Comparison of ENCODE assay signal across 9 cellular contexts in genomic region chr7:322111-322671, GRCh38. TPM values are rescaled to one million over a fixed set of nuclear protein-coding genes. Genes with fewer than 3 reads are reported as not detected.
DNase-seq lines count a peak whose midpoint lies in the region; ATAC-seq, FAIRE-seq and TF ChIP-seq lines count a peak whose summit lies in the region.
"Had no signal": no experiment of that assay in that cellular context is flagged by ENCODE, and none has a peak within 500 bp of the region (broad histone marks: within the 10 kb centered on the region; RNA-seq: fewer than 3 reads in every experiment).

No MANE protein-coding gene starts in this region.

- ATAC-seq in A549 (peak; percentile 83 to 94), GM18520 (IDR thresholded peaks at IDR 0.05; ENCODE audit: unreplicated experiment) (no peak)

- H3K27ac Mint-ChIP-seq in chondrocyte (ENCODE audit: unreplicated experiment): no peak overlapping the region

- 37% methylated on average over 6 of the region's 45 CpGs for WGBS in A549 (ENCODE audit: missing lambda C conversion rate)

- peak; percentile 49 to 51 for DNase-seq in A549 (ENCODE audit: low read depth in 1 of 2, low spot score in 1 of 2)
- peak; percentile 37 for DNase-seq in MG63
- DNase-seq in activated CD4-positive, alpha-beta T cell treated with anti-CD3 and anti-CD28 coated beads for 48 hours: peak; percentile 88
- peak; percentile 92 for DNase-seq in chondrocyte (ENCODE audit: low spot score)
- DNase-seq in medulla oblongata (ENCODE audit: extremely low spot score): peak; percentile 56
- DNase-seq in stimulated activated CD8-positive, alpha-beta memory T cell treated with anti-CD3 and anti-CD28 coated beads, Interleukin-12 subunit alpha, Interleukin-12 subunit beta, amount 100 ng/mL, for 24 hours (ENCODE audit: extremely low read depth): peak; percentile 44

- FAIRE-seq in A549 (lab: Jason Lieb, UNC): no peak

- 0 out of 3 replicates have a peak overlapping the region, but pooled peaks have one; percentile 1 for H3K4me3 ChIP-seq in A549
- H3K4me3 ChIP-seq in MG63: no peak overlapping the region

- peak overlapping the region in 1 of 2 experiments; percentile 63; a peak in 2 of 6 replicates for H3K27ac ChIP-seq in A549

- H3K9me3 ChIP-seq in A549 (peaks cover under 1% of the 10 kb centered on the region; the same call in 1 of the 3 replicates), MG63 (no peaks in the 10 kb centered on the region)

- H3K4me1 Mint-ChIP-seq in chondrocyte (ENCODE audit: low read depth): peaks cover 8% of the 10 kb centered on the region

- POLR2A ChIA-PET in A549 (lab: Yijun Ruan, JAX): no interaction called here

- TF ChIP-seq EP300 in A549 (IDR thresholded peaks at IDR 0.05): no peak

- H3K36me3 Mint-ChIP-seq in chondrocyte (ENCODE audit: low read depth): no peaks in the 10 kb centered on the region

- peaks cover 25% of the 10 kb centered on the region for H3K27me3 Mint-ChIP-seq in chondrocyte (ENCODE audit: low read depth)

- peaks cover 14% of the 10 kb centered on the region for H3K27me3 ChIP-seq in MG63

- H3K4me3 Mint-ChIP-seq in chondrocyte (ENCODE audit: unreplicated experiment): no peak overlapping the region

- no peak for TF ChIP-seq POLR2A in A549 (IDR thresholded peaks at IDR 0.05; ENCODE audit: low read length)

- H3K9me3 Mint-ChIP-seq in chondrocyte (ENCODE audit: low read depth): no peaks in the 10 kb centered on the region

- CTCF ChIA-PET in A549 (lab: Yijun Ruan, JAX): interaction anchor here (0.5 to 3.4 kb wide), 64 partner anchors 9 to 854 kb away, joined by 3 to 45 read pairs (median 4); no protein-coding TSS in a partner anchor

- H3K4me1 ChIP-seq in A549: peaks cover 4% of the 10 kb centered on the region; the same call in 1 of the 3 replicates

- TF ChIP-seq CTCF in A549 (IDR thresholded peaks at IDR 0.05): peak; percentile 94
- peak; percentile 87 for TF ChIP-seq CTCF in GM12874 (IDR thresholded peaks at IDR 0.05; ENCODE audit: insufficient read depth, low read depth, low read length)
- TF ChIP-seq CTCF in chondrocyte (IDR thresholded peaks at IDR 0.05): peak; percentile 97

- peak overlapping the region; percentile 64 for H3K4me2 ChIP-seq in A549

- no peaks in the 10 kb centered on the region for H3K36me3 ChIP-seq in MG63

- peak; percentile 82 to 98 for TF ChIP-seq RAD21 in A549 (conservative IDR thresholded peaks at IDR 0.05 in 1 of 2, IDR thresholded peaks at IDR 0.05 in 1 of 2)

TF ChIP-seq in A549, 52 proteins besides CTCF, POLR2A, EP300 and RAD21:
- TF ChIP-seq KDM1A (IDR thresholded peaks at IDR 0.05; ENCODE audit: low read depth): no peak
- TF ChIP-seq SMC3 (IDR thresholded peaks at IDR 0.05): peak; percentile 97

RNA-seq across cellular contexts. Expression of gene FOXL3, which starts 32.2 kb away (rescaled TPM):
- not detected in 2 replicates for polyA plus RNA-seq in A549 (2011; rRNA removed)
- polyA plus RNA-seq in A549 (2012; cell fraction: cytosol; rRNA removed): not detected in 2 replicates
- not detected in 2 replicates for polyA plus RNA-seq in A549 (2012; cell fraction: nucleus; rRNA removed)
- polyA plus RNA-seq in A549 (2017; fragmentation: RNase III; extraction: RNeasy Plus Mini Kit Qiagen cat#74134 plus additional on column Dnase treatment): not detected in 3 replicates
- polyA minus RNA-seq in A549 (2011; rRNA and poly(A)+ RNA removed): not detected in 2 replicates
- total RNA-seq in MG63 (2014; rRNA removed; shearing (Covaris generic); ENCODE audit: low replicate concordance): not detected in 2 replicates
- not detected in 3 replicates for total RNA-seq in chondrocyte
- total RNA-seq: subcutaneous adipose tissue had no signal

Comparison
In these comparisons a context has a peak if more than half of its experiments do, and no peak if none do; other contexts are left out.
1. DNase-seq: peak in every context shown above with its lines; median percentile 92 in chondrocyte; 88 in activated CD4-positive, alpha-beta T cell treated with anti-CD3 and anti-CD28 coated beads for 48 hours; 56 in medulla oblongata; 50 in A549; 44 in stimulated activated CD8-positive, alpha-beta memory T cell treated with anti-CD3 and anti-CD28 coated beads, Interleukin-12 subunit alpha, Interleukin-12 subunit beta, amount 100 ng/mL, for 24 hours; 37 in MG63.